Comparison of ENCODE assay signal across 1 cellular context in the genomic region with DNA sequence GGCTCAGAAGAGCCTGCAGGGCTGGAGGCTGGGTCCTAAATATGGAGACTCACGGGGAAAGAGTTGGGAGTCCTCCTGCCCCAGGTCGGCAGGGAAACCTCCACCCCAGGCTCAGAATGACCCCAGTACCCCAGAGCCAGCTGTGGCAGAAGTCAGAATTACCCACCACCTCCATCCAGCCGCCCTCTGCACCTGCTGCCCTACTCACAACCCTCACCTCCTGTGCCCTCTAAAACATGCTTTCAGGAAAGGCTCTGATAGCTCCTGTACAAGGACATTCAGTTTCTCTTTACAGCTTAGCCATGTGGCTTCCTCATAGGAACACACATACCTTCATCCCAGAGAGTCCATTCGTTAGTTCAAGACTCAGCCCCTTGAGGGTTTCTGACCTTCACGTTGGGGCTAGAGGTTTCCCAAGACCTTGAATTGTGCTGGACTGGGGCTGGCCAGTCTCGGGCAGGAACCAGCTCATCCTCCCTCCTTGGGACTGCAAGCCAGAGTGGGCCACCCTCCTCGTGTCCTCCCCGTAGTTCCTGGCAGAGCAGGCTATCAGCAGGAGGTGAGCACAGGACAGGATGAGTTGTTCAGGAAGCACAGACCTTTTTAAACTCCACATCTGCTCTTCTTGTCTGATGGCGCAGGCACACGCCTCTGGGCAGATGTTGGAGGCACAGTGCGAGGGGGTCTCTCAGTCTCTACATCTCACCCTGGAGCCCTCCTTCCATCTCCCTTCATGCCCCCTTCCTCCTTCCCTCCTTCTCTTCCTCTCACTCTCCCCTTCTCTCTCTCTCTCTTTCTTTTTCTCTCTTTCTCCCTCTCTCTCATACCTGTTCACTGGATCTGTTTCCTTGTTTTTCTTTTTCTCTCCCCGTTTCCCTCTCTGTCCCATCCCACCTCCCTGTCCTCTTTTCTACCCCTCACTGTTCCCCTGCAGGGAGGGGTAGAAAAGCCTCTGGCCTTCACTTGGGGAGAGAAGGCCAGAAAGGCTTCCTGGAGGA.
TF ChIP-seq lines count a peak whose summit lies in the region.

No MANE protein-coding gene starts in this region.

TF ChIP-seq in A549, 52 proteins besides CTCF, POLR2A, EP300 and RAD21:
- TF ChIP-seq, protein P1, sequence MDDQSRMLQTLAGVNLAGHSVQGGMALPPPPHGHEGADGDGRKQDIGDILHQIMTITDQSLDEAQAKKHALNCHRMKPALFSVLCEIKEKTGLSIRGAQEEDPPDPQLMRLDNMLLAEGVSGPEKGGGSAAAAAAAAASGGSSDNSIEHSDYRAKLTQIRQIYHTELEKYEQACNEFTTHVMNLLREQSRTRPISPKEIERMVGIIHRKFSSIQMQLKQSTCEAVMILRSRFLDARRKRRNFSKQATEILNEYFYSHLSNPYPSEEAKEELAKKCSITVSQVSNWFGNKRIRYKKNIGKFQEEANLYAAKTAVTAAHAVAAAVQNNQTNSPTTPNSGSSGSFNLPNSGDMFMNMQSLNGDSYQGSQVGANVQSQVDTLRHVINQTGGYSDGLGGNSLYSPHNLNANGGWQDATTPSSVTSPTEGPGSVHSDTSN (IDR thresholded peaks at IDR 0.05): no peak
- TF ChIP-seq, protein P2, sequence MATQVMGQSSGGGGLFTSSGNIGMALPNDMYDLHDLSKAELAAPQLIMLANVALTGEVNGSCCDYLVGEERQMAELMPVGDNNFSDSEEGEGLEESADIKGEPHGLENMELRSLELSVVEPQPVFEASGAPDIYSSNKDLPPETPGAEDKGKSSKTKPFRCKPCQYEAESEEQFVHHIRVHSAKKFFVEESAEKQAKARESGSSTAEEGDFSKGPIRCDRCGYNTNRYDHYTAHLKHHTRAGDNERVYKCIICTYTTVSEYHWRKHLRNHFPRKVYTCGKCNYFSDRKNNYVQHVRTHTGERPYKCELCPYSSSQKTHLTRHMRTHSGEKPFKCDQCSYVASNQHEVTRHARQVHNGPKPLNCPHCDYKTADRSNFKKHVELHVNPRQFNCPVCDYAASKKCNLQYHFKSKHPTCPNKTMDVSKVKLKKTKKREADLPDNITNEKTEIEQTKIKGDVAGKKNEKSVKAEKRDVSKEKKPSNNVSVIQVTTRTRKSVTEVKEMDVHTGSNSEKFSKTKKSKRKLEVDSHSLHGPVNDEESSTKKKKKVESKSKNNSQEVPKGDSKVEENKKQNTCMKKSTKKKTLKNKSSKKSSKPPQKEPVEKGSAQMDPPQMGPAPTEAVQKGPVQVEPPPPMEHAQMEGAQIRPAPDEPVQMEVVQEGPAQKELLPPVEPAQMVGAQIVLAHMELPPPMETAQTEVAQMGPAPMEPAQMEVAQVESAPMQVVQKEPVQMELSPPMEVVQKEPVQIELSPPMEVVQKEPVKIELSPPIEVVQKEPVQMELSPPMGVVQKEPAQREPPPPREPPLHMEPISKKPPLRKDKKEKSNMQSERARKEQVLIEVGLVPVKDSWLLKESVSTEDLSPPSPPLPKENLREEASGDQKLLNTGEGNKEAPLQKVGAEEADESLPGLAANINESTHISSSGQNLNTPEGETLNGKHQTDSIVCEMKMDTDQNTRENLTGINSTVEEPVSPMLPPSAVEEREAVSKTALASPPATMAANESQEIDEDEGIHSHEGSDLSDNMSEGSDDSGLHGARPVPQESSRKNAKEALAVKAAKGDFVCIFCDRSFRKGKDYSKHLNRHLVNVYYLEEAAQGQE (IDR thresholded peaks at IDR 0.05): no peak
- TF ChIP-seq KDM5A (IDR thresholded peaks at IDR 0.05) (no peak), PHF8 (IDR thresholded peaks at IDR 0.05; ENCODE audit: borderline replicate concordance, low read depth) (no peak), MAZ (IDR thresholded peaks at IDR 0.05; ENCODE audit: borderline replicate concordance, low read depth, low read length) (no peak), SMC3 (IDR thresholded peaks at IDR 0.05) (no peak), CHD2 (IDR thresholded peaks at IDR 0.05; ENCODE audit: low read length, partially characterized antibody) (no peak), CEBPB (IDR thresholded peaks at IDR 0.05) (no peak), FOSB (CRISPR knock-in tag; IDR thresholded peaks at IDR 0.05) (no peak), NPAS2 (CRISPR knock-in tag; IDR thresholded peaks at IDR 0.05; ENCODE audit: borderline replicate concordance) (no peak)
TF ChIP-seq in A549: peak in this region for 0.
